In the genomic region with DNA sequence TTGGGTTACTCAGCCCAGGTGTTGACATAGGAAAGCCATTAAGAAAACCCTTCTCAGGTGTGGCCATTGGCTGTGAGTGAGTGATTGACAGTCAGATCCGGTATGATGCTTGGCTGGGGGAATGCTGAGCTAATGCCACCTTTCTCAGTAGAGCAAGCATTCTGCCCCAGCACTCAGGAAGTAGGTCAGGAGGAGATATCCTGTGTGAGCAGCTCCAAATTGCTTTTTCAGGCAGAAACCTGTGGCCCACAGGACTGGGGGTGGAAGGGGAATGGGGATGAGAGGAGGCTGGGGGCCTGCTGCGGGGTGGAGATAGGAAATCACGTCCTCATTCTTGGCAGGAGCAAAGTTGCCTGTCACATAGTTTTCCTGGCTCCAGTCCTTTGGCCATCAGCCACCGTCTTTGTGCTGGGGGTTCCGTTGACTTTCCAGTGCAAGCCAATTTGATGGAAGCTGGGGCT, we compare ENCODE assay signal across 11 cellular contexts. TPM values are rescaled to one million over a fixed set of nuclear protein-coding genes. Genes with fewer than 3 reads are reported as not detected.
DNase-seq lines count a peak whose midpoint lies in the region; ATAC-seq and TF ChIP-seq lines count a peak whose summit lies in the region.
"Had no signal": no experiment of that assay in that cellular context is flagged by ENCODE, and none has a peak within 500 bp of the region (broad histone marks: within the 10 kb centered on the region; RNA-seq: fewer than 3 reads in every experiment).

No MANE protein-coding gene starts in this region.

- intact Hi-C loops in MCF 10A (cut with micrococcal nuclease) = no loop called here
- intact Hi-C loops in left lung (cut with DNase I) = no loop called here
- intact Hi-C loops in upper lobe of right lung (cut with DNase I) = no loop called here

- peaks cover 13% of the 10 kb centered on the region for H3K4me1 Mint-ChIP-seq in MCF 10A (ENCODE audit: insufficient read depth, unreplicated experiment)

- no peak overlapping the region for H3K27ac Mint-ChIP-seq in MCF 10A (ENCODE audit: low read depth, unreplicated experiment)

- CTCF ChIA-PET in MCF 10A (lab: Yijun Ruan, JAX) = interaction anchor here (1.1 to 1.5 kb wide), 2 partner anchors 16 to 31 kb away, joined by 3 to 5 read pairs; no protein-coding TSS in a partner anchor

- H3K4me1 ChIP-seq in left lung (peaks cover 13 to 69% of the 10 kb centered on the region in 2 donors), upper lobe of right lung (peaks cover 24% of the 10 kb centered on the region)

- H3K9me3 ChIP-seq in left lung (no peaks in the 10 kb centered on the region), upper lobe of right lung (no peaks in the 10 kb centered on the region)

- no peaks in the 10 kb centered on the region for H3K36me3 Mint-ChIP-seq in MCF 10A (ENCODE audit: insufficient read depth, unreplicated experiment)

- POLR2A ChIA-PET in MCF 10A (lab: Yijun Ruan, JAX) = interaction anchor here (2.4 kb wide), 1 partner anchor 9 kb away, joined by 7 read pairs; no protein-coding TSS in a partner anchor

- TF ChIP-seq CTCF in MCF 10A (IDR thresholded peaks at IDR 0.05; ENCODE audit: unreplicated experiment) (no peak), left lung (IDR thresholded peaks at IDR 0.05) (no peak), upper lobe of right lung (IDR thresholded peaks at IDR 0.05) (no peak)

- H3K36me3 ChIP-seq in left lung (no peaks in the 10 kb centered on the region), upper lobe of right lung (no peaks in the 10 kb centered on the region)

- H3K27me3 Mint-ChIP-seq in MCF 10A (ENCODE audit: insufficient read depth, unreplicated experiment) = no peaks in the 10 kb centered on the region

- H3K4me3 ChIP-seq in left lung (no peak overlapping the region), upper lobe of right lung (no peak overlapping the region)

- H3K9me3 Mint-ChIP-seq in MCF 10A (ENCODE audit: unreplicated experiment) = peaks cover 8% of the 10 kb centered on the region

- DNase-seq in T47D (ENCODE audit: low read depth in 1 of 2, low spot score in 1 of 2) (peak; percentile 55 to 93), MCF 10A (ENCODE audit: unreplicated experiment) (no peak), dermis blood vessel endothelial cell (peak; percentile 93), left lung (no peak), upper lobe of right lung (no peak), NCI-H2196 (lab: John Stamatoyannopoulos, UW; ENCODE audit: unreplicated experiment) (no peak), CD1c-positive myeloid dendritic cell (ENCODE audit: extremely low spot score) (no peak)
- DNase-seq: activated CD4-positive, alpha-beta T cell treated with anti-CD3 and anti-CD28 coated beads for 4 hours; glutamatergic neuron; NCI-H1092 treated with DMSO at 0.1 percent for 48 hours had no signal

- H3K4me3 Mint-ChIP-seq in MCF 10A (ENCODE audit: unreplicated experiment) = no peak overlapping the region

- H3K27me3 ChIP-seq in left lung (no peaks in the 10 kb centered on the region), upper lobe of right lung (no peaks in the 10 kb centered on the region)

- H3K27ac ChIP-seq in left lung = peak overlapping the region; percentile 33 to 68
- H3K27ac ChIP-seq in upper lobe of right lung = no peak overlapping the region

- peak; percentile 91 for ATAC-seq in left lung
- peak; percentile 86 for ATAC-seq in upper lobe of right lung
- ATAC-seq in GM21576 (IDR thresholded peaks at IDR 0.05; ENCODE audit: unreplicated experiment) = no peak

- BruUV-seq in MCF 10A (replicated peaks; lab: Mats Ljungman, UMichigan) = no TSS peak

- in situ Hi-C loops in T47D (cut with HindIII; ENCODE audit: low pct_unique_long_range_greater_than_20kb, low sequenced_read_pairs) = no loop called here

RNA-seq across cellular contexts. Expression of a gene that starts 55.7 kb away (rescaled TPM):
- not detected in 2 replicates for total RNA-seq in MCF 10A (2022)
- total RNA-seq in dermis blood vessel endothelial cell = 1.2 and 4.8 TPM in 2 replicates
- 10 to 100 TPM; 13.0 to 18.0 TPM for total RNA-seq in left lung
- total RNA-seq in upper lobe of right lung = 23.4 TPM

Comparison
In these comparisons a context has a peak if more than half of its experiments do, and no peak if none do; other contexts are left out.
1. DNase-seq: peak in T47D (2 of 2) and dermis blood vessel endothelial cell (single experiment); none in MCF 10A (single experiment), left lung (0 of 2), upper lobe of right lung (single experiment), NCI-H2196 (single experiment) and CD1c-positive myeloid dendritic cell (single experiment).